Comparison of ENCODE assay signal across 11 cellular contexts in the genomic region with DNA sequence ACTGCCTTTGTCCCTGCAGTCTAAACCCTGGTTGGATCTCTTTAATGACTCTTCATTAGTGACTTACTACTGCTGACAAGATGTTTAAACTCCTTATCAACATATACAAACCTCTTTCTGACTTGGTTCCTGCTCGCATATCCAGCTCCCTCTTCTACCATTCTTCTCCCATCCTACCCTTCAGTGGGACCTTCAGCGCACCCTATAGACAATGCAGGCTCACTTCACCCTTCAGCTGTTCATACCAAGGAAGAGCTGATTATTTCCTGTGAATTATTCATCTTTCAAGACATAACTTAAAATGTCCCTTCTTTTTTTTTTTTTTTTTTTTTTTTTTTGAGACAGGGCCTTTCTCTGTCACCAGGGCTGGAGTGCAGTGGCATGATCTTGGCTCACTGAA.
DNase-seq lines count a peak whose midpoint lies in the region; ATAC-seq, FAIRE-seq and TF ChIP-seq lines count a peak whose summit lies in the region.
"Had no signal": no experiment of that assay in that cellular context is flagged by ENCODE, and none has a peak within 500 bp of the region (broad histone marks: within the 10 kb centered on the region; RNA-seq: fewer than 3 reads in every experiment).

No MANE protein-coding gene starts in this region.

- H3K27ac Mint-ChIP-seq in WTC11: 0 out of 2 replicates have a peak overlapping the region, but pooled peaks have one; percentile 17
- H3K27ac Mint-ChIP-seq in activated CD4-positive, alpha-beta memory T cell treated with anti-CD3 and anti-CD28 coated beads, Interleukin-2, amount 10 ng/mL, durations not matched to agents 7 days and 5 days: no peak overlapping the region
- H3K27ac Mint-ChIP-seq: CD14-positive monocyte had no signal

- 45% methylated on average over 2 of the region's 2 CpGs for WGBS in right cardiac atrium

- H3K27me3 Mint-ChIP-seq in WTC11 (ENCODE audit: low read depth): no peaks in the 10 kb centered on the region
- H3K27me3 Mint-ChIP-seq in activated CD4-positive, alpha-beta memory T cell treated with anti-CD3 and anti-CD28 coated beads, Interleukin-2, amount 10 ng/mL, durations not matched to agents 7 days and 5 days: peaks cover 5% of the 10 kb centered on the region

- FAIRE-seq in HTR-8/SVneo (lab: Jason Lieb, UNC): no peak

- ATAC-seq in WTC11: peak; percentile 98
- ATAC-seq in right cardiac atrium: no peak
- no peak for ATAC-seq in activated CD4-positive, CD25-positive, alpha-beta regulatory T cell treated with anti-CD3 and anti-CD28 coated beads, Interleukin-2, amount 50 U/mL, for 24 hours

- in situ Hi-C loops in GM13977 (cut with MboI; ENCODE audit: low pct_unique_long_range_greater_than_20kb, low sequenced_read_pairs, unreplicated experiment): no loop called here

- no peaks in the 10 kb centered on the region for H3K4me1 ChIP-seq in right cardiac atrium (ENCODE audit: control insufficient read depth, insufficient read depth, low read length)

- CTCF ChIA-PET in WTC11 (lab: Charles Lee): interaction anchor here (0.6 to 2.7 kb wide), 13 partner anchors 8 to 257 kb away, joined by 3 to 20 read pairs (median 3); a partner anchor contains a TSS
- CTCF ChIA-PET in activated CD4-positive, alpha-beta memory T cell treated with anti-CD3 and anti-CD28 coated beads, Interleukin-2, amount 10 ng/mL, durations not matched to agents 7 days and 5 days (lab: Charles Lee): no interaction called here

- H3K4me3 ChIP-seq in right cardiac atrium (ENCODE audit: low read length): no peak overlapping the region

- peaks cover 32% of the 10 kb centered on the region for H3K4me1 Mint-ChIP-seq in WTC11
- H3K4me1 Mint-ChIP-seq in activated CD4-positive, alpha-beta memory T cell treated with anti-CD3 and anti-CD28 coated beads, Interleukin-2, amount 10 ng/mL, durations not matched to agents 7 days and 5 days: peaks cover 3% of the 10 kb centered on the region
- H3K4me1 Mint-ChIP-seq: CD14-positive monocyte had no signal

- DNase-seq in GM13977 (ENCODE audit: low spot score) (no peak), HTR-8/SVneo (ENCODE audit: insufficient read length, low spot score) (peak; percentile 6), WTC11 (ENCODE audit: low spot score) (peak; percentile 24), right cardiac atrium (no peak)
- no peak for DNase-seq in activated CD4-positive, alpha-beta memory T cell treated with anti-CD3 and anti-CD28 coated beads, Interleukin-2, amount 10 ng/mL, durations not matched to agents 7 days and 5 days
- DNase-seq in stimulated activated CD4-positive, alpha-beta T cell treated with anti-CD3 and anti-CD28 coated beads, Interleukin-2, amount 100 ng/mL, for 48 hours: no peak
- DNase-seq: cortex of kidney, islet precursor cell had no signal

- H3K27me3 ChIP-seq in right cardiac atrium (ENCODE audit: control insufficient read depth, insufficient read depth): no peaks in the 10 kb centered on the region

- no peaks in the 10 kb centered on the region for H3K9me3 Mint-ChIP-seq in WTC11
- H3K9me3 Mint-ChIP-seq in activated CD4-positive, alpha-beta memory T cell treated with anti-CD3 and anti-CD28 coated beads, Interleukin-2, amount 10 ng/mL, durations not matched to agents 7 days and 5 days: peaks cover 2% of the 10 kb centered on the region

- POLR2A ChIA-PET in WTC11 (lab: Charles Lee): interaction anchor here (0.5 to 1.6 kb wide), 2 partner anchors 10 to 72 kb away, joined by 5 read pairs; no protein-coding TSS in a partner anchor
- POLR2A ChIA-PET in activated CD4-positive, alpha-beta memory T cell treated with anti-CD3 and anti-CD28 coated beads, Interleukin-2, amount 10 ng/mL, durations not matched to agents 7 days and 5 days (lab: Charles Lee): interaction anchor here (0.6 kb wide), 1 partner anchor 9 kb away, joined by 3 read pairs; no protein-coding TSS in a partner anchor

- intact Hi-C loops in right cardiac atrium (cut with DNase I): no loop called here

- H3K27ac ChIP-seq in 22Rv1 (no peak overlapping the region), right cardiac atrium (ENCODE audit: low read length) (no peak overlapping the region)

- no peak overlapping the region for H3K4me3 Mint-ChIP-seq in WTC11
- no peak overlapping the region for H3K4me3 Mint-ChIP-seq in activated CD4-positive, alpha-beta memory T cell treated with anti-CD3 and anti-CD28 coated beads, Interleukin-2, amount 10 ng/mL, durations not matched to agents 7 days and 5 days
- H3K4me3 Mint-ChIP-seq: CD14-positive monocyte had no signal

- peak; percentile 40 for TF ChIP-seq CTCF in 22Rv1 (IDR thresholded peaks at IDR 0.05)
- TF ChIP-seq CTCF in GM13977 (IDR thresholded peaks at IDR 0.05; ENCODE audit: extremely low read depth, insufficient read depth, missing control alignments): peak; percentile 31
- TF ChIP-seq CTCF in WTC11 (IDR thresholded peaks at IDR 0.05): no peak

- H3K36me3 Mint-ChIP-seq in WTC11: no peaks in the 10 kb centered on the region
- no peaks in the 10 kb centered on the region for H3K36me3 Mint-ChIP-seq in activated CD4-positive, alpha-beta memory T cell treated with anti-CD3 and anti-CD28 coated beads, Interleukin-2, amount 10 ng/mL, durations not matched to agents 7 days and 5 days (ENCODE audit: low read depth)
- H3K36me3 Mint-ChIP-seq: CD14-positive monocyte had no signal

- H3K9me3 ChIP-seq in right cardiac atrium (ENCODE audit: control insufficient read depth, low read length): no peaks in the 10 kb centered on the region

TF ChIP-seq in WTC11, 78 proteins besides CTCF, POLR2A, EP300 and RAD21 (continues in another document):
- TF ChIP-seq, protein P1, sequence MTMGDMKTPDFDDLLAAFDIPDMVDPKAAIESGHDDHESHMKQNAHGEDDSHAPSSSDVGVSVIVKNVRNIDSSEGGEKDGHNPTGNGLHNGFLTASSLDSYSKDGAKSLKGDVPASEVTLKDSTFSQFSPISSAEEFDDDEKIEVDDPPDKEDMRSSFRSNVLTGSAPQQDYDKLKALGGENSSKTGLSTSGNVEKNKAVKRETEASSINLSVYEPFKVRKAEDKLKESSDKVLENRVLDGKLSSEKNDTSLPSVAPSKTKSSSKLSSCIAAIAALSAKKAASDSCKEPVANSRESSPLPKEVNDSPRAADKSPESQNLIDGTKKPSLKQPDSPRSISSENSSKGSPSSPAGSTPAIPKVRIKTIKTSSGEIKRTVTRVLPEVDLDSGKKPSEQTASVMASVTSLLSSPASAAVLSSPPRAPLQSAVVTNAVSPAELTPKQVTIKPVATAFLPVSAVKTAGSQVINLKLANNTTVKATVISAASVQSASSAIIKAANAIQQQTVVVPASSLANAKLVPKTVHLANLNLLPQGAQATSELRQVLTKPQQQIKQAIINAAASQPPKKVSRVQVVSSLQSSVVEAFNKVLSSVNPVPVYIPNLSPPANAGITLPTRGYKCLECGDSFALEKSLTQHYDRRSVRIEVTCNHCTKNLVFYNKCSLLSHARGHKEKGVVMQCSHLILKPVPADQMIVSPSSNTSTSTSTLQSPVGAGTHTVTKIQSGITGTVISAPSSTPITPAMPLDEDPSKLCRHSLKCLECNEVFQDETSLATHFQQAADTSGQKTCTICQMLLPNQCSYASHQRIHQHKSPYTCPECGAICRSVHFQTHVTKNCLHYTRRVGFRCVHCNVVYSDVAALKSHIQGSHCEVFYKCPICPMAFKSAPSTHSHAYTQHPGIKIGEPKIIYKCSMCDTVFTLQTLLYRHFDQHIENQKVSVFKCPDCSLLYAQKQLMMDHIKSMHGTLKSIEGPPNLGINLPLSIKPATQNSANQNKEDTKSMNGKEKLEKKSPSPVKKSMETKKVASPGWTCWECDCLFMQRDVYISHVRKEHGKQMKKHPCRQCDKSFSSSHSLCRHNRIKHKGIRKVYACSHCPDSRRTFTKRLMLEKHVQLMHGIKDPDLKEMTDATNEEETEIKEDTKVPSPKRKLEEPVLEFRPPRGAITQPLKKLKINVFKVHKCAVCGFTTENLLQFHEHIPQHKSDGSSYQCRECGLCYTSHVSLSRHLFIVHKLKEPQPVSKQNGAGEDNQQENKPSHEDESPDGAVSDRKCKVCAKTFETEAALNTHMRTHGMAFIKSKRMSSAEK (CRISPR knock-in tag; IDR thresholded peaks at IDR 0.05; ENCODE audit: borderline replicate concordance): no peak
- TF ChIP-seq ZNF423 (CRISPR knock-in tag; IDR thresholded peaks at IDR 0.05) (no peak), ATF1 (CRISPR knock-in tag; IDR thresholded peaks at IDR 0.05) (no peak), FOXP1 (CRISPR knock-in tag; IDR thresholded peaks at IDR 0.05; ENCODE audit: borderline replicate concordance) (no peak), ZNF671 (CRISPR knock-in tag; IDR thresholded peaks at IDR 0.05) (no peak), CBFB (CRISPR knock-in tag; IDR thresholded peaks at IDR 0.05; ENCODE audit: low read depth) (no peak), TCF7 (CRISPR knock-in tag; IDR thresholded peaks at IDR 0.05; ENCODE audit: low read depth) (no peak), FOXK1 (CRISPR knock-in tag; IDR thresholded peaks at IDR 0.05) (no peak), ZNF416 (CRISPR knock-in tag; IDR thresholded peaks at IDR 0.05) (no peak)
- TF ChIP-seq, protein P2, sequence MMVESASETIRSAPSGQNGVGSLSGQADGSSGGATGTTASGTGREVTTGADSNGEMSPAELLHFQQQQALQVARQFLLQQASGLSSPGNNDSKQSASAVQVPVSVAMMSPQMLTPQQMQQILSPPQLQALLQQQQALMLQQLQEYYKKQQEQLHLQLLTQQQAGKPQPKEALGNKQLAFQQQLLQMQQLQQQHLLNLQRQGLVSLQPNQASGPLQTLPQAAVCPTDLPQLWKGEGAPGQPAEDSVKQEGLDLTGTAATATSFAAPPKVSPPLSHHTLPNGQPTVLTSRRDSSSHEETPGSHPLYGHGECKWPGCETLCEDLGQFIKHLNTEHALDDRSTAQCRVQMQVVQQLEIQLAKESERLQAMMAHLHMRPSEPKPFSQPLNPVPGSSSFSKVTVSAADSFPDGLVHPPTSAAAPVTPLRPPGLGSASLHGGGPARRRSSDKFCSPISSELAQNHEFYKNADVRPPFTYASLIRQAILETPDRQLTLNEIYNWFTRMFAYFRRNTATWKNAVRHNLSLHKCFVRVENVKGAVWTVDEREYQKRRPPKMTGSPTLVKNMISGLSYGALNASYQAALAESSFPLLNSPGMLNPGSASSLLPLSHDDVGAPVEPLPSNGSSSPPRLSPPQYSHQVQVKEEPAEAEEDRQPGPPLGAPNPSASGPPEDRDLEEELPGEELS (CRISPR knock-in tag; IDR thresholded peaks at IDR 0.05): no peak

Comparison
In these comparisons a context has a peak if more than half of its experiments do, and no peak if none do; other contexts are left out.
1. DNase-seq: peak in HTR-8/SVneo (single experiment) and WTC11 (single experiment); none in GM13977 (single experiment), activated CD4-positive, alpha-beta memory T cell treated with anti-CD3 and anti-CD28 coated beads, Interleukin-2, amount 10 ng/mL, durations not matched to agents 7 days and 5 days (single experiment), right cardiac atrium (0 of 3) and stimulated activated CD4-positive, alpha-beta T cell treated with anti-CD3 and anti-CD28 coated beads, Interleukin-2, amount 100 ng/mL, for 48 hours (0 of 2).